8 cellular contexts compared by ENCODE assay signal in genomic region chr5:146340260-146341081, GRCh38. TPM values are rescaled to one million over a fixed set of nuclear protein-coding genes. Genes with fewer than 3 reads are reported as not detected.
A peak's percentile ranks its signal among the peaks of the same experiment; 100 is the strongest.
DNase-seq lines count a peak whose midpoint lies in the region; ATAC-seq and TF ChIP-seq lines count a peak whose summit lies in the region.

No MANE protein-coding gene starts in this region.

- DNase-seq in AG20443 (ENCODE audit: low spot score) (peak; percentile 80), IMR-90 (peak; percentile 60), astrocyte of the cerebellum (ENCODE audit: low read depth) (peak; percentile 41), iris pigment epithelial cell (ENCODE audit: low read depth) (peak; percentile 53), stomach (peak; percentile 52)

- TF ChIP-seq CTCF in IMR-90 (conservative IDR thresholded peaks at IDR 0.05; ENCODE audit: low read depth, low read length): no peak
- TF ChIP-seq CTCF in astrocyte of the cerebellum (IDR thresholded peaks at IDR 0.05; ENCODE audit: low read depth, low read length, missing control alignments): no peak
- no peak for TF ChIP-seq CTCF in stomach (IDR thresholded peaks at IDR 0.05)

- H3K9ac ChIP-seq in IMR-90 (ENCODE audit: low read depth, low read length): no peak overlapping the region

- no peak overlapping the region for H2BK15ac ChIP-seq in IMR-90 (ENCODE audit: low read depth, low read length)

- CTCF ChIA-PET in IMR-90 (lab: Yijun Ruan, JAX): interaction anchor here (0.5 kb wide), 1 partner anchor 9 kb away, joined by 3 read pairs; no protein-coding TSS in a partner anchor

- no peak overlapping the region for H3K56ac ChIP-seq in IMR-90 (ENCODE audit: extremely low read depth, insufficient read depth, low read length)

- no peak overlapping the region for H4K5ac ChIP-seq in IMR-90 (ENCODE audit: low read depth, low read length)

- H3K14ac ChIP-seq in IMR-90 (replicated peaks; ENCODE audit: low read depth, low read length): no peak overlapping the region

- H3K27ac ChIP-seq in IMR-90 (ENCODE audit: insufficient read depth, low read length): no peak overlapping the region
- H3K27ac ChIP-seq in stomach: no peak overlapping the region

- TF ChIP-seq POLR2A in IMR-90 (IDR thresholded peaks at IDR 0.05; ENCODE audit: low read depth, low read length) (no peak), stomach (IDR thresholded peaks at IDR 0.05) (no peak)

- H3K9me1 ChIP-seq in IMR-90 (ENCODE audit: insufficient read depth, low read length): no peaks in the 10 kb centered on the region

- no peak overlapping the region for H2BK120ac ChIP-seq in IMR-90 (ENCODE audit: low read depth, low read length)

- H3K27me3 ChIP-seq in IMR-90 (ENCODE audit: control insufficient read depth, insufficient read depth, low read length): peaks cover 93% of the 10 kb centered on the region
- H3K27me3 ChIP-seq in stomach: peaks cover 48 to 100% (median 93%) of the 10 kb centered on the region in 3 donors

- in situ Hi-C loops in IMR-90 (cut with MboI; ENCODE audit: low sequenced_read_pairs): no loop called here
- in situ Hi-C loops in astrocyte of the cerebellum (cut with HindIII; ENCODE audit: low sequenced_read_pairs): no loop called here

- H3K4me3 ChIP-seq in IMR-90 (ENCODE audit: insufficient read depth, low read depth, low read length) (no peak overlapping the region), astrocyte of the cerebellum (ENCODE audit: low read depth, low read length) (peak overlapping the region; percentile 20), stomach (peak overlapping the region in 2 of 4 donors; percentile 3 to 9)

- no peak for TF ChIP-seq RAD21 in IMR-90 (IDR thresholded peaks at IDR 0.05; ENCODE audit: low read length)

- intact Hi-C loops in IMR-90 (cut with micrococcal nuclease) (no loop called here), stomach (cut with DNase I; ENCODE audit: low total_unique reads) (no loop called here)

- H2BK20ac ChIP-seq in IMR-90 (ENCODE audit: low read depth, low read length): no peak overlapping the region

- no peak overlapping the region for H2BK5ac ChIP-seq in IMR-90 (ENCODE audit: low read depth, low read length, poor library complexity, severe bottlenecking)

- no peaks in the 10 kb centered on the region for H3K79me1 ChIP-seq in IMR-90 (ENCODE audit: low read depth in 1 of 2, low read length in 2 of 2)

- 12% methylated on average over 13 of the region's 40 CpGs; no CpG with 5 or more reads in 1 of the 2 experiments for WGBS in IMR-90 (ENCODE audit: extremely low coverage in 2 of 2, insufficient read length in 1 of 2), 2 experiments
- WGBS in stomach, 5 donors: 6 to 10% (median 8%) methylated on average over 40 of the region's 40 CpGs

- H3K4me2 ChIP-seq in IMR-90 (ENCODE audit: low read depth, low read length): peak overlapping the region; percentile 59

- no peak overlapping the region for H4K91ac ChIP-seq in IMR-90 (ENCODE audit: insufficient read depth, low read depth, low read length)

- H3K36me3 ChIP-seq in IMR-90 (ENCODE audit: control insufficient read depth, insufficient read depth, low read length) (no peaks in the 10 kb centered on the region), stomach (no peaks in the 10 kb centered on the region)

- POLR2A ChIA-PET in IMR-90 (lab: Charles Lee; ENCODE audit: unreplicated experiment): interaction anchor here (0.5 kb wide), 1 partner anchor 14 kb away, joined by 3 read pairs; no protein-coding TSS in a partner anchor

- H3K4me1 ChIP-seq in IMR-90 (ENCODE audit: control insufficient read depth, insufficient read depth, low read length) (no peaks in the 10 kb centered on the region), stomach (peaks cover 4 to 54% (median 17%) of the 10 kb centered on the region in 4 donors)

- TF ChIP-seq EP300 in stomach (IDR thresholded peaks at IDR 0.05): no peak

- H2AK9ac ChIP-seq in IMR-90 (replicated peaks; ENCODE audit: low read depth, low read length, poor library complexity): no peak overlapping the region

- dilution Hi-C loops in IMR-90 (cut with HindIII; ENCODE audit: low sequenced_read_pairs, unreplicated experiment): no loop called here

- no peak overlapping the region for H3K4ac ChIP-seq in IMR-90 (ENCODE audit: low read depth, low read length)

- no peak overlapping the region for H4K8ac ChIP-seq in IMR-90 (ENCODE audit: low read depth in 2 of 2, low read length in 2 of 2)

- no peak overlapping the region for H2AFZ ChIP-seq in IMR-90 (replicated peaks; ENCODE audit: low read length, poor library complexity)

- no peak overlapping the region for H3K18ac ChIP-seq in IMR-90 (ENCODE audit: low read depth, low read length)

- H2AK5ac ChIP-seq in IMR-90 (ENCODE audit: low read depth, low read length): no peak overlapping the region

- no TSS peak for BruUV-seq in IMR-90 (replicated peaks; lab: Mats Ljungman, UMichigan)

- H3K23ac ChIP-seq in IMR-90 (ENCODE audit: low read depth, low read length): no peak overlapping the region

- ATAC-seq in IMR-90 (ENCODE audit: low read depth) (peak; percentile 80), HG03039 (IDR thresholded peaks at IDR 0.05; ENCODE audit: unreplicated experiment) (no peak), GM18861 (IDR thresholded peaks at IDR 0.05; ENCODE audit: unreplicated experiment) (no peak), GM21390 (IDR thresholded peaks at IDR 0.05; ENCODE audit: unreplicated experiment) (no peak)

- no peaks in the 10 kb centered on the region; the same call in 1 of the 2 replicates for H3K9me3 ChIP-seq in IMR-90 (ENCODE audit: control insufficient read depth, insufficient read depth, low read length)
- H3K9me3 ChIP-seq in stomach: peaks cover 0 to 6% (median 2%) of the 10 kb centered on the region in 4 donors

- no peaks in the 10 kb centered on the region for H4K20me1 ChIP-seq in IMR-90 (ENCODE audit: insufficient read depth, low read length)

TF ChIP-seq in IMR-90, 13 proteins besides CTCF, POLR2A, EP300 and RAD21:
- no peak for TF ChIP-seq MAZ (IDR thresholded peaks at IDR 0.05; ENCODE audit: borderline replicate concordance, low read depth, low read length)
- TF ChIP-seq RCOR1 (IDR thresholded peaks at IDR 0.05; ENCODE audit: insufficient replicate concordance, low read length): peak; percentile 25

RNA-seq across cellular contexts. Expression of gene POU4F3, which starts 1.8 kb away (rescaled TPM):
- total RNA-seq in IMR-90 (2012; rRNA removed) (not detected in 2 replicates), stomach (not detected)
- polyA plus RNA-seq in IMR-90 (2012; rRNA removed) (0.02 and 0.06 TPM in 2 replicates), stomach (under 1 TPM in 1 of 3 donors, not detected in 2; 0.12 TPM)
- 0.02 TPM in 1 of 2 replicates, not detected in the other for polyA plus RNA-seq in IMR-90 (2012; cell fraction: cytosol; rRNA removed)
- 0.09 and 0.14 TPM in 2 replicates for polyA plus RNA-seq in IMR-90 (2012; cell fraction: nucleus; rRNA removed; ENCODE audit: low replicate concordance)
